23 cellular contexts compared by ENCODE assay signal in genomic region chr1:201155354-201155753, GRCh38. TPM values are rescaled to one million over a fixed set of nuclear protein-coding genes. Genes with fewer than 3 reads are reported as not detected.
"Had no signal": no experiment of that assay in that cellular context is flagged by ENCODE, and none has a peak within 500 bp of the region (broad histone marks: within the 10 kb centered on the region; RNA-seq: fewer than 3 reads in every experiment).

No MANE protein-coding gene starts in this region.

- H3K9me3 Mint-ChIP-seq: activated naive CD4-positive, alpha-beta T cell treated with anti-CD3 and anti-CD28 coated beads, Interleukin-2, amount 10 ng/mL, durations not matched to agents 7 days and 5 days; activated naive CD8-positive, alpha-beta T cell treated with anti-CD3 and anti-CD28 coated beads for 36 hours; activated T-cell treated with anti-CD3 and anti-CD28 coated beads, Interleukin-2, amount 50 U/mL, for 4 hours had no signal

- DNase-seq: activated CD4-positive, alpha-beta T cell treated with anti-CD3 and anti-CD28 coated beads, Interleukin-2, amount 50 U/mL, for 4 hours; activated CD4-positive, CD25-positive, alpha-beta regulatory T cell treated with anti-CD3 and anti-CD28 coated beads, Interleukin-2, amount 50 U/mL, for 72 hours; activated CD8-positive, alpha-beta memory T cell treated with anti-CD3 and anti-CD28 coated beads, Interleukin-2, amount 50 U/mL, for 48 hours; activated CD8-positive, alpha-beta T cell treated with anti-CD3 and anti-CD28 coated beads, Interleukin-2, amount 10 ng/mL, durations not matched to agents 7 days and 5 days; activated gamma-delta T cell treated with Interleukin-2 at 50 U/mL for 16 hours; activated naive CD4-positive, alpha-beta T cell treated with anti-CD3 and anti-CD28 coated beads, Interleukin-2, amount 10 ng/mL, durations not matched to agents 7 days and 5 days; activated naive CD8-positive, alpha-beta T cell treated with anti-CD3 and anti-CD28 coated beads for 36 hours; activated T-cell treated with anti-CD3 and anti-CD28 coated beads, Interleukin-2, amount 50 U/mL, for 4 hours; brain microvascular endothelial cell; KG1; NCI-H1092; NCI-H1417 treated with DMSO at 0.1 percent for 48 hours; NCI-H187; NCI-H2081; NCI-H510A treated with DMSO at 0.1 percent for 48 hours; PC-3; SHP77; T-helper 17 cell; T-helper 9 cell had no signal

RNA-seq across cellular contexts. Expression of gene ASCL5, which starts 28.4 kb away (rescaled TPM):
- total RNA-seq: activated CD8-positive, alpha-beta T cell treated with anti-CD3 and anti-CD28 coated beads, Interleukin-2, amount 10 ng/mL, durations not matched to agents 7 days and 5 days; activated T-cell treated with anti-CD3 and anti-CD28 coated beads, Interleukin-2, amount 50 U/mL, for 4 hours; cerebellum; MCF 10A; SJSA1 had no signal
- polyA plus RNA-seq: cardiac muscle cell had no signal

RNA-seq across cellular contexts. Expression of gene IGFN1, which starts 35.3 kb away (rescaled TPM):
- total RNA-seq: activated CD8-positive, alpha-beta T cell treated with anti-CD3 and anti-CD28 coated beads, Interleukin-2, amount 10 ng/mL, durations not matched to agents 7 days and 5 days; activated naive CD8-positive, alpha-beta T cell treated with anti-CD3 and anti-CD28 coated beads for 36 hours; activated T-cell treated with anti-CD3 and anti-CD28 coated beads, Interleukin-2, amount 50 U/mL, for 4 hours; cardiac muscle cell; T-helper 17 cell had no signal
- polyA plus RNA-seq: cardiac muscle cell had no signal

RNA-seq across cellular contexts. Expression of gene CACNA1S, which starts 43.1 kb away (rescaled TPM):
- total RNA-seq: activated CD8-positive, alpha-beta T cell treated with anti-CD3 and anti-CD28 coated beads, Interleukin-2, amount 10 ng/mL, durations not matched to agents 7 days and 5 days; activated naive CD8-positive, alpha-beta T cell treated with anti-CD3 and anti-CD28 coated beads for 36 hours; activated T-cell treated with anti-CD3 and anti-CD28 coated beads, Interleukin-2, amount 50 U/mL, for 4 hours; MCF 10A; PC-3; SJSA1; T-helper 17 cell had no signal
- polyA plus RNA-seq: cardiac muscle cell had no signal
